ENCODE assay signal across 2 cellular contexts in genomic region chr13:77506874-77507273, GRCh38.
TF ChIP-seq lines count a peak whose summit lies in the region.

No MANE protein-coding gene starts in this region.

TF ChIP-seq in liver, 16 proteins besides CTCF, POLR2A, EP300 and RAD21:
- TF ChIP-seq ZBTB33 (IDR thresholded peaks at IDR 0.05), result no peak
- no peak for TF ChIP-seq EGR1 (IDR thresholded peaks at IDR 0.05; ENCODE audit: low read depth in 2 of 2)
- TF ChIP-seq HNF4G (IDR thresholded peaks at IDR 0.05), result no peak
- no peak for TF ChIP-seq ATF3 (IDR thresholded peaks at IDR 0.05)
- no peak for TF ChIP-seq NR2F2 (IDR thresholded peaks at IDR 0.05)
- no peak for TF ChIP-seq RXRA (IDR thresholded peaks at IDR 0.05)
- no peak for TF ChIP-seq FOXA1 (IDR thresholded peaks at IDR 0.05)
- no peak for TF ChIP-seq HNF4A (conservative IDR thresholded peaks at IDR 0.05)
- no peak for TF ChIP-seq MAX (IDR thresholded peaks at IDR 0.05)
- no peak for TF ChIP-seq JUND (IDR thresholded peaks at IDR 0.05)
- no peak for TF ChIP-seq REST (IDR thresholded peaks at IDR 0.05)
- TF ChIP-seq SP1 (IDR thresholded peaks at IDR 0.05), result no peak
- TF ChIP-seq TAF1 (conservative IDR thresholded peaks at IDR 0.05), result no peak

TF ChIP-seq in HepG2, 621 proteins besides CTCF, POLR2A, EP300 and RAD21 (continued from another document):
- TF ChIP-seq ATF5 (CRISPR knock-in tag; IDR thresholded peaks at IDR 0.05; ENCODE audit: low read depth) (no peak), ZNF496 (CRISPR knock-in tag; IDR thresholded peaks at IDR 0.05; ENCODE audit: insufficient replicate concordance) (no peak), DMAP1 (CRISPR knock-in tag; IDR thresholded peaks at IDR 0.05) (no peak), ATM (IDR thresholded peaks at IDR 0.05; ENCODE audit: borderline replicate concordance) (no peak), ZNF75D (CRISPR knock-in tag; IDR thresholded peaks at IDR 0.05; ENCODE audit: borderline replicate concordance) (no peak), AGO2 (optimal IDR thresholded peaks at IDR 0.05; ENCODE audit: low read depth, low read length) (no peak), GABPB1 (CRISPR knock-in tag; IDR thresholded peaks at IDR 0.05) (no peak), KLF12 (CRISPR knock-in tag; IDR thresholded peaks at IDR 0.05; ENCODE audit: borderline replicate concordance) (no peak), NRL (CRISPR knock-in tag; IDR thresholded peaks at IDR 0.05; ENCODE audit: borderline replicate concordance) (no peak), KDM2A (CRISPR knock-in tag; IDR thresholded peaks at IDR 0.05; ENCODE audit: borderline replicate concordance, low read depth) (no peak), NFYC (CRISPR knock-in tag; IDR thresholded peaks at IDR 0.05) (no peak), REPIN1 (CRISPR knock-in tag; IDR thresholded peaks at IDR 0.05; ENCODE audit: borderline replicate concordance, low read depth) (no peak), RNF219 (CRISPR knock-in tag; IDR thresholded peaks at IDR 0.05) (no peak), ZNF556 (CRISPR knock-in tag; IDR thresholded peaks at IDR 0.05; ENCODE audit: borderline replicate concordance) (no peak)
